ENCODE assay signal across 8 cellular contexts in genomic region chr6:159104163-159104885, GRCh38. TPM values are rescaled to one million over a fixed set of nuclear protein-coding genes. Genes with fewer than 3 reads are reported as not detected.
DNase-seq lines count a peak whose midpoint lies in the region; ATAC-seq and TF ChIP-seq lines count a peak whose summit lies in the region.

No MANE protein-coding gene starts in this region.

- BruUV-seq in OCI-LY7 (replicated peaks; lab: Mats Ljungman, UMichigan): no TSS peak

- H3K4me2 ChIP-seq in OCI-LY7 (ENCODE audit: low read length): peak overlapping the region; percentile 93

- H3K9me3 ChIP-seq in OCI-LY7 (ENCODE audit: low read length) (no peaks in the 10 kb centered on the region), esophagus squamous epithelium (no peaks in the 10 kb centered on the region)

- H2AFZ ChIP-seq in OCI-LY7 (ENCODE audit: low read length): peak overlapping the region; percentile 70; the same call in 1 of the 2 replicates

- H3K4me1 ChIP-seq in OCI-LY7 (ENCODE audit: insufficient read depth, low read length, poor library complexity, severe bottlenecking) (peaks cover 89% of the 10 kb centered on the region), esophagus squamous epithelium (peaks cover 0 to 44% (median 15%) of the 10 kb centered on the region in 3 donors)

- peaks cover 23% of the 10 kb centered on the region for H3K4me1 Mint-ChIP-seq in nephron
- peaks cover 95% of the 10 kb centered on the region for H3K4me1 Mint-ChIP-seq in stimulated activated naive CD8-positive, alpha-beta T cell treated with anti-CD3 and anti-CD28 coated beads, Interleukin-15, amount 100 ng/mL, for 72 hours

- TF ChIP-seq CTCF in C4-2B (conservative IDR thresholded peaks at IDR 0.05) (peak; percentile 63), OCI-LY7 (conservative IDR thresholded peaks at IDR 0.05; ENCODE audit: low read length) (peak; percentile 98), esophagus squamous epithelium (IDR thresholded peaks at IDR 0.05) (peak; percentile 74 to 91 (median 80)), nephron (IDR thresholded peaks at IDR 0.05; ENCODE audit: unreplicated experiment in 3 of 3) (peak; percentile 86 to 94 (median 90))

- H3K27ac Mint-ChIP-seq in nephron: peak overlapping the region in 1 of 3 experiments; percentile 16
- peak overlapping the region; percentile 95 to 98 for H3K27ac Mint-ChIP-seq in stimulated activated naive CD8-positive, alpha-beta T cell treated with anti-CD3 and anti-CD28 coated beads, Interleukin-15, amount 100 ng/mL, for 72 hours

- POLR2A ChIA-PET in OCI-LY7 (lab: Charles Lee): interaction anchor here (0.7 to 10.8 kb wide), 17 partner anchors 9 to 104 kb away, joined by 3 to 116 read pairs (median 8); partner anchors contain the start of genes RSPH3 and TAGAP

- no peak overlapping the region for H3K4me3 Mint-ChIP-seq in nephron
- peak overlapping the region; percentile 81 to 85 for H3K4me3 Mint-ChIP-seq in stimulated activated naive CD8-positive, alpha-beta T cell treated with anti-CD3 and anti-CD28 coated beads, Interleukin-15, amount 100 ng/mL, for 72 hours

- no peaks in the 10 kb centered on the region for H4K20me1 ChIP-seq in OCI-LY7 (ENCODE audit: insufficient read depth, low read length)

- H3K27me3 Mint-ChIP-seq in nephron (ENCODE audit: low read depth): peaks cover 9% of the 10 kb centered on the region
- H3K27me3 Mint-ChIP-seq in stimulated activated naive CD8-positive, alpha-beta T cell treated with anti-CD3 and anti-CD28 coated beads, Interleukin-15, amount 100 ng/mL, for 72 hours: no peaks in the 10 kb centered on the region

- no peaks in the 10 kb centered on the region for H3K79me2 ChIP-seq in OCI-LY7 (ENCODE audit: insufficient read depth, low read depth, low read length)

- H3K27me3 ChIP-seq in esophagus squamous epithelium: no peaks in the 10 kb centered on the region

- WGBS in esophagus squamous epithelium, 2 donors: 7 to 25% methylated on average over 6 to 13 of the region's 17 CpGs

- no peaks in the 10 kb centered on the region for H3K36me3 ChIP-seq in OCI-LY7 (ENCODE audit: insufficient read depth, low read length)
- no peaks in the 10 kb centered on the region for H3K36me3 ChIP-seq in esophagus squamous epithelium

- no peaks in the 10 kb centered on the region for H3K36me3 Mint-ChIP-seq in nephron (ENCODE audit: low read depth)

- H3K9me2 ChIP-seq in OCI-LY7 (ENCODE audit: insufficient read depth, low read length): no peaks in the 10 kb centered on the region

- no peak for TF ChIP-seq POLR2A in esophagus squamous epithelium (IDR thresholded peaks at IDR 0.05)

- ATAC-seq in GM19324 (IDR thresholded peaks at IDR 0.05; ENCODE audit: low FRiP score, unreplicated experiment): peak; percentile 45
- ATAC-seq in HG03565 (IDR thresholded peaks at IDR 0.05; ENCODE audit: unreplicated experiment): peak; percentile 45
- ATAC-seq in stimulated activated naive CD8-positive, alpha-beta T cell treated with anti-CD3 and anti-CD28 coated beads, Interleukin-15, amount 100 ng/mL, for 72 hours: peak; percentile 76

- H3K9me3 Mint-ChIP-seq in nephron: no peaks in the 10 kb centered on the region
- H3K9me3 Mint-ChIP-seq in stimulated activated naive CD8-positive, alpha-beta T cell treated with anti-CD3 and anti-CD28 coated beads, Interleukin-15, amount 100 ng/mL, for 72 hours: no peaks in the 10 kb centered on the region

- DNase-seq in OCI-LY7 (ENCODE audit: low spot score) (peak; percentile 91), esophagus squamous epithelium (lab: John Stamatoyannopoulos, UW) (no peak)
- DNase-seq in activated T-cell treated with anti-CD3 and anti-CD28 coated beads, Interleukin-2, amount 50 U/mL, for 1 hour: peak; percentile 84
- peak; percentile 76 to 83 for DNase-seq in stimulated activated naive CD8-positive, alpha-beta T cell treated with anti-CD3 and anti-CD28 coated beads, Interleukin-15, amount 100 ng/mL, for 72 hours

- H3K27ac ChIP-seq in C4-2B (no peak overlapping the region), OCI-LY7 (ENCODE audit: low read depth, low read length, poor library complexity, severe bottlenecking) (peak overlapping the region; percentile 97), esophagus squamous epithelium (peak overlapping the region in 3 of 4 donors; percentile 1 to 37 (median 22))

- CTCF ChIA-PET in OCI-LY7 (lab: Charles Lee; ENCODE audit: unreplicated experiment): interaction anchor here (0.6 to 2.6 kb wide), 18 partner anchors 8 to 311 kb away, joined by 3 to 22 read pairs (median 5); partner anchors contain the start of gene TAGAP

- H3K4me3 ChIP-seq in OCI-LY7 (ENCODE audit: low read depth, low read length, poor library complexity, severe bottlenecking) (peak overlapping the region; percentile 44), esophagus squamous epithelium (peak overlapping the region in 1 of 4 donors; percentile 10)

- intact Hi-C loops in OCI-LY7 (cut with micrococcal nuclease; ENCODE audit: unreplicated experiment) (loop anchor here (1.0 to 5.0 kb wide), 4 partner anchors 30 to 402 kb away; no protein-coding TSS in a partner anchor), esophagus squamous epithelium (cut with DNase I) (no loop called here)

RNA-seq across cellular contexts. Expression of gene TAGAP, which starts 59.5 kb away (rescaled TPM):
- 25.4 and 30.7 TPM in 2 replicates for total RNA-seq in OCI-LY7 (2014; rRNA removed; shearing (Covaris generic))
- total RNA-seq in OCI-LY7 (2022) (22.7 and 23.6 TPM in 2 replicates), esophagus squamous epithelium (1 to 10 TPM in 3 of 4 donors, under 1 TPM in 1; 0.83 to 3.6 (median 2.4) TPM)

Comparison
In these comparisons a context has a peak if more than half of its experiments do, and no peak if none do; other contexts are left out.
1. H3K4me3 Mint-ChIP-seq: peak in stimulated activated naive CD8-positive, alpha-beta T cell treated with anti-CD3 and anti-CD28 coated beads, Interleukin-15, amount 100 ng/mL, for 72 hours (2 of 2); none in nephron (0 of 3).
2. RNA of gene TAGAP, which starts 59.5 kb away (total RNA-seq): 22.7 to 30.7 TPM in OCI-LY7; 0.83 to 3.6 TPM in esophagus squamous epithelium; every median in the first group is over 4 times any median in the second.
3. Peak in every context shown above with its lines, with median percentiles within 50 percentile points of each other: CTCF ChIP-seq and ATAC-seq.